Comparison of ENCODE assay signal across 26 cellular contexts in genomic region chr5:108567429-108567828, GRCh38.
DNase-seq lines count a peak whose midpoint lies in the region; ATAC-seq, FAIRE-seq and TF ChIP-seq lines count a peak whose summit lies in the region.
"Had no signal": no experiment of that assay in that cellular context is flagged by ENCODE, and none has a peak within 500 bp of the region (broad histone marks: within the 10 kb centered on the region; RNA-seq: fewer than 3 reads in every experiment).

No MANE protein-coding gene starts in this region.

- no peak overlapping the region for H3K4ac ChIP-seq in H1 (replicated peaks; ENCODE audit: insufficient read length, low read depth, low read length)

- no peak overlapping the region for H4K8ac ChIP-seq in H1 (ENCODE audit: extremely low read depth, insufficient read depth, low read length)

- no peak overlapping the region for H3K4me3 ChIP-seq in right atrium auricular region
- no peak overlapping the region for H3K4me3 ChIP-seq in GM23338
- H3K4me3 ChIP-seq in H1 (ENCODE audit: extremely low read depth in 1 of 4, insufficient read depth in 2 of 4, low read depth in 3 of 4, low read length in 4 of 4): no peak overlapping the region
- no peak overlapping the region for H3K4me3 ChIP-seq in breast epithelium
- H3K4me3 ChIP-seq: A549; BLaER1 treated with 17β-estradiol and CSF1 and Interleukin-3, amounts not matched to agents 10 nM and 100 nM; GM12878 had no signal

- TF ChIP-seq EP300 in H1 (IDR thresholded peaks at IDR 0.05; ENCODE audit: borderline replicate concordance in 1 of 2, low read depth in 2 of 2, low read length in 2 of 2): no peak

- no peak overlapping the region for H2BK120ac ChIP-seq in H1 (replicated peaks; ENCODE audit: low read depth, low read length)

- no peak overlapping the region for H2BK5ac ChIP-seq in H1 (ENCODE audit: low read depth, low read length)

- H3K14ac ChIP-seq in H1 (ENCODE audit: insufficient read length): no peak overlapping the region

- no peak overlapping the region for H4K5ac ChIP-seq in H1 (ENCODE audit: insufficient read length, low read depth, low read length)

- H3K79me2 ChIP-seq in GM23338 (replicated peaks; ENCODE audit: insufficient read depth) (no peaks in the 10 kb centered on the region), H1 (ENCODE audit: control insufficient read depth in 1 of 2, insufficient read depth in 2 of 2, low read length in 2 of 2) (no peaks in the 10 kb centered on the region)

- peak overlapping the region; percentile 81; the same call in 1 of the 2 replicates for H2BK12ac ChIP-seq in H1 (ENCODE audit: low read depth, low read length)

- no peak overlapping the region for H3K4me2 ChIP-seq in GM23338
- no peak overlapping the region for H3K4me2 ChIP-seq in H1 (ENCODE audit: insufficient read depth in 1 of 2, low read depth in 2 of 2, low read length in 2 of 2)
- H3K4me2 ChIP-seq: A549; BLaER1 treated with 17β-estradiol and CSF1 and Interleukin-3, amounts not matched to agents 10 nM and 100 nM had no signal

- H3K27me3 Mint-ChIP-seq in GM23338 (ENCODE audit: insufficient read depth, low read depth, poor library complexity): peaks cover 2% of the 10 kb centered on the region

- TF ChIP-seq CTCF in right atrium auricular region (IDR thresholded peaks at IDR 0.05) (no peak), GM23338 (conservative IDR thresholded peaks at IDR 0.05; ENCODE audit: low read depth in 2 of 2) (no peak), H1 (IDR thresholded peaks at IDR 0.05; ENCODE audit: control extremely low read depth in 1 of 3, insufficient read depth in 1 of 3, low read depth in 1 of 3, low read length in 3 of 3) (no peak), breast epithelium (IDR thresholded peaks at IDR 0.05) (no peak)

- peaks cover 20% of the 10 kb centered on the region for H3K4me1 Mint-ChIP-seq in GM23338
- H3K4me1 Mint-ChIP-seq: CD14-positive monocyte; CD8-positive, alpha-beta memory T cell had no signal

- peak overlapping the region; percentile 98 for H2AFZ ChIP-seq in GM23338
- peak overlapping the region; percentile 96 for H2AFZ ChIP-seq in H1 (ENCODE audit: low read length)

- no peaks in the 10 kb centered on the region for H3K23me2 ChIP-seq in H1 (ENCODE audit: low read depth, low read length)

- DNase-seq in Right ventricle myocardium superior (peak; percentile 38), right atrium auricular region (ENCODE audit: low spot score) (no peak), GM23338 (ENCODE audit: low spot score) (no peak), H1 (ENCODE audit: low read depth in 1 of 2, low spot score in 2 of 2) (no peak), sciatic nerve (ENCODE audit: low spot score) (no peak), breast epithelium (ENCODE audit: low spot score in 2 of 2) (no peak), NCI-H1694 (lab: John Stamatoyannopoulos, UW) (no peak)
- DNase-seq: 8988T; ACHN; AML-193; BE2C; CD4-positive, alpha-beta T cell; CD8-positive, alpha-beta memory T cell; DMS 273 treated with DMSO at 0.1 percent for 48 hours; DMS79; EL; GDM1; GOT3; H7; HCEC 1CT had no signal

- H3K27me3 ChIP-seq in right atrium auricular region: no peaks in the 10 kb centered on the region
- no peaks in the 10 kb centered on the region for H3K27me3 ChIP-seq in GM23338 (ENCODE audit: insufficient read depth)
- H3K27me3 ChIP-seq in H1 (replicated peaks in 1 of 4; ENCODE audit: control insufficient read depth in 3 of 4, extremely low read depth in 1 of 4, insufficient read depth in 3 of 4, low read length in 3 of 4): no peaks in the 10 kb centered on the region
- H3K27me3 ChIP-seq in breast epithelium: no peaks in the 10 kb centered on the region
- H3K27me3 ChIP-seq: BE2C; BLaER1 treated with 17β-estradiol and CSF1 and Interleukin-3, amounts not matched to agents 10 nM and 100 nM had no signal

- TF ChIP-seq POLR2A in H1 (IDR thresholded peaks at IDR 0.05; ENCODE audit: control extremely low read depth in 1 of 2, low read depth in 2 of 2, low read length in 2 of 2): no peak
- no peak for TF ChIP-seq POLR2A in breast epithelium (IDR thresholded peaks at IDR 0.05)

- no peak overlapping the region for H2BK15ac ChIP-seq in H1 (ENCODE audit: low read length)

- no peaks in the 10 kb centered on the region for H3K36me3 ChIP-seq in right atrium auricular region
- H3K36me3 ChIP-seq in GM23338 (ENCODE audit: insufficient read depth): 0 out of 2 replicates have a peak, but pooled peaks cover 3% of the 10 kb centered on the region
- H3K36me3 ChIP-seq in H1 (ENCODE audit: control insufficient read depth in 2 of 4, insufficient read depth in 4 of 4, low read length in 3 of 4): peaks cover 0 to 2% (median 0%) of the 10 kb centered on the region in 4 experiments; a peak in 2 of 8 replicates
- no peaks in the 10 kb centered on the region for H3K36me3 ChIP-seq in breast epithelium
- H3K36me3 ChIP-seq: BE2C; BLaER1 treated with 17β-estradiol and CSF1 and Interleukin-3, amounts not matched to agents 10 nM and 100 nM had no signal

- no peak overlapping the region for H3K27ac ChIP-seq in right atrium auricular region
- H3K27ac ChIP-seq in GM23338 (ENCODE audit: low read depth): no peak overlapping the region
- H3K27ac ChIP-seq in H1 (ENCODE audit: low read depth, low read length): no peak overlapping the region
- H3K27ac ChIP-seq in breast epithelium: no peak overlapping the region
- H3K27ac ChIP-seq: A549; BLaER1 treated with 17β-estradiol and CSF1 and Interleukin-3, amounts not matched to agents 10 nM and 100 nM had no signal

- H3F3A ChIP-seq in GM23338 (replicated peaks; ENCODE audit: low read depth): no peaks in the 10 kb centered on the region; the same call in 1 of the 2 replicates

- WGBS in H1 (ENCODE audit: extremely low coverage in 1 of 2, insufficient coverage in 1 of 2, insufficient read length in 1 of 2, insufficient replicate concordance in 2 of 2, low coverage in 1 of 2, low lambda C conversion rate in 2 of 2, missing lambda C conversion rate in 1 of 2), 2 experiments: 85% methylated on average over 9 of the region's 9 CpGs; no CpG with 5 or more reads in 1 of the 2 experiments

- H3K9me3 ChIP-seq in right atrium auricular region (no peaks in the 10 kb centered on the region), H1 (ENCODE audit: insufficient read depth in 2 of 2, low read depth in 1 of 2, low read length in 1 of 2) (peaks cover 7 to 8% of the 10 kb centered on the region in 2 experiments; a peak in 3 of 4 replicates), breast epithelium (no peaks in the 10 kb centered on the region)
- H3K9me3 ChIP-seq: A549; BE2C; BLaER1 treated with 17β-estradiol and CSF1 and Interleukin-3, amounts not matched to agents 10 nM and 100 nM had no signal

- H4K20me1 ChIP-seq in GM23338 (replicated peaks; ENCODE audit: insufficient read depth) (no peaks in the 10 kb centered on the region), H1 (replicated peaks in 1 of 2; ENCODE audit: control insufficient read depth in 1 of 2, insufficient read depth in 2 of 2, low read length in 2 of 2) (no peaks in the 10 kb centered on the region)
- H4K20me1 ChIP-seq: BLaER1 treated with 17β-estradiol and CSF1 and Interleukin-3, amounts not matched to agents 10 nM and 100 nM had no signal

- CTCF ChIA-PET in H1 (lab: Charles Lee; ENCODE audit: partially characterized antibody): no interaction called here

- ATAC-seq in Right ventricle myocardium superior (ENCODE audit: poor library complexity): peak; percentile 66
- ATAC-seq in GM23338: no peak
- peak; percentile 66 for ATAC-seq in sciatic nerve
- ATAC-seq: A549, GM12878 had no signal

- peaks cover 31% of the 10 kb centered on the region for H3K36me3 Mint-ChIP-seq in GM23338 (ENCODE audit: low read depth)
- H3K36me3 Mint-ChIP-seq: CD14-positive monocyte; CD8-positive, alpha-beta memory T cell had no signal

- H3K4me1 ChIP-seq in right atrium auricular region (no peaks in the 10 kb centered on the region), GM23338 (ENCODE audit: insufficient read depth) (peaks cover 8% of the 10 kb centered on the region), H1 (replicated peaks in 1 of 4; ENCODE audit: control insufficient read depth in 3 of 4, insufficient read depth in 4 of 4, low read length in 3 of 4) (peaks cover 0 to 6% (median 0%) of the 10 kb centered on the region in 4 experiments; a peak in 1 of 7 replicates), breast epithelium (no peaks in the 10 kb centered on the region)
- H3K4me1 ChIP-seq: A549; BE2C; BLaER1 treated with 17β-estradiol and CSF1 and Interleukin-3, amounts not matched to agents 10 nM and 100 nM had no signal

- H3K79me1 ChIP-seq in H1 (ENCODE audit: low read depth, low read length): no peaks in the 10 kb centered on the region

- intact Hi-C loops in Right ventricle myocardium superior (cut with DNase I) (no loop called here), sciatic nerve (cut with DNase I) (no loop called here), breast epithelium (cut with DNase I; ENCODE audit: low total_unique reads) (no loop called here)

- no peak overlapping the region for H2BK20ac ChIP-seq in H1 (ENCODE audit: low read length)

- H3K9me2 ChIP-seq in GM23338 (ENCODE audit: insufficient read depth): peaks cover 15% of the 10 kb centered on the region

- H2AK5ac ChIP-seq in H1 (ENCODE audit: low read depth, low read length): no peak overlapping the region

- no peak overlapping the region; the same call in 1 of the 2 replicates for H3K18ac ChIP-seq in H1 (ENCODE audit: extremely low read depth, low read length)

- H3K27ac Mint-ChIP-seq in GM23338: no peak overlapping the region
- H3K27ac Mint-ChIP-seq: CD14-positive monocyte; CD4-positive, alpha-beta T cell; CD8-positive, alpha-beta memory T cell had no signal

- TF ChIP-seq RAD21 in H1 (IDR thresholded peaks at IDR 0.05 in 1 of 2, conservative IDR thresholded peaks at IDR 0.05 in 1 of 2; ENCODE audit: low read depth in 2 of 2, low read length in 2 of 2): no peak

- FAIRE-seq in H1 (lab: Jason Lieb, UNC): no peak
- FAIRE-seq: A549, D721Med, GM12878, GM19239 had no signal

- H3K9me3 Mint-ChIP-seq in GM23338: peaks cover 20% of the 10 kb centered on the region
- H3K9me3 Mint-ChIP-seq: CD4-positive, alpha-beta T cell had no signal

- POLR2A ChIA-PET in H1 (lab: Charles Lee; ENCODE audit: partially characterized antibody): no interaction called here

- no peak overlapping the region for H3K4me3 Mint-ChIP-seq in GM23338
- H3K4me3 Mint-ChIP-seq: CD14-positive monocyte; CD4-positive, alpha-beta T cell; CD8-positive, alpha-beta memory T cell had no signal

- no peak overlapping the region for H3K9ac ChIP-seq in H1 (replicated peaks in 1 of 4; ENCODE audit: extremely low read depth in 1 of 4, low read depth in 3 of 4, low read length in 3 of 4)
- H3K9ac ChIP-seq: BLaER1 treated with 17β-estradiol and CSF1 and Interleukin-3, amounts not matched to agents 10 nM and 100 nM had no signal

- H3K23ac ChIP-seq in H1 (ENCODE audit: insufficient read length): no peak overlapping the region

- no peak overlapping the region for H4K91ac ChIP-seq in H1 (replicated peaks; ENCODE audit: insufficient read length, low read length)

- no peak overlapping the region for H3K56ac ChIP-seq in H1 (replicated peaks; ENCODE audit: insufficient read length, low read depth, low read length)

TF ChIP-seq in H1, 55 proteins besides CTCF, POLR2A, EP300 and RAD21 (continues in another document):
- TF ChIP-seq CEBPB (IDR thresholded peaks at IDR 0.05; ENCODE audit: low read depth, low read length) (no peak), GTF2F1 (IDR thresholded peaks at IDR 0.05; ENCODE audit: borderline replicate concordance, low read depth, low read length) (no peak)
